ENCODE assay signal across 8 cellular contexts in genomic region chr19:50383852-50384684, GRCh38. TPM values are rescaled to one million over a fixed set of nuclear protein-coding genes. Genes with fewer than 3 reads are reported as not detected.
DNase-seq lines count a peak whose midpoint lies in the region; FAIRE-seq and TF ChIP-seq lines count a peak whose summit lies in the region.

POLD1 (plus strand) TSS chr19:50384347; CDS start chr19:50398852, 14,505 bp downstream.

- no peaks in the 10 kb centered on the region for H3K9me3 ChIP-seq in neutrophil

- intact Hi-C loops in activated naive CD4-positive, alpha-beta T cell treated with anti-CD3 and anti-CD28 coated beads for 36 hours (cut with micrococcal nuclease), result loop anchor here (1.0 to 5.0 kb wide), 10 partner anchors 8 to 792 kb away; partner anchors contain the start of genes EMC10, GARIN5A, JOSD2 and KCNC3

- peaks cover 42% of the 10 kb centered on the region for H3K36me3 ChIP-seq in neutrophil

- FAIRE-seq in frontal cortex (lab: Jason Lieb, UNC), result no peak

- peaks cover 37 to 41% of the 10 kb centered on the region in 2 experiments for H3K4me1 ChIP-seq in neutrophil (ENCODE audit: control insufficient read depth in 1 of 2, insufficient read depth in 1 of 2, low read depth in 1 of 2, low read length in 1 of 2)

- H3K9me3 Mint-ChIP-seq in activated naive CD4-positive, alpha-beta T cell treated with anti-CD3 and anti-CD28 coated beads for 36 hours, result no peaks in the 10 kb centered on the region

- peak within 1 kb of the TSS; percentile 95 for H3K27ac Mint-ChIP-seq in activated naive CD4-positive, alpha-beta T cell treated with anti-CD3 and anti-CD28 coated beads for 36 hours

- H3K27me3 ChIP-seq in neutrophil, result no peaks in the 10 kb centered on the region

- CTCF ChIA-PET in activated naive CD4-positive, alpha-beta T cell treated with anti-CD3 and anti-CD28 coated beads for 36 hours (lab: Charles Lee), result interaction anchor here (1.0 to 1.7 kb wide), 3 partner anchors 15 to 78 kb away, joined by 3 to 6 read pairs (median 4); no protein-coding TSS in a partner anchor

- peaks cover 33% of the 10 kb centered on the region for H3K36me3 Mint-ChIP-seq in activated naive CD4-positive, alpha-beta T cell treated with anti-CD3 and anti-CD28 coated beads for 36 hours (ENCODE audit: low read depth)

- DNase-seq in GF-D8 (lab: John Stamatoyannopoulos, UW), result peak; percentile 91
- peak; percentile 87 for DNase-seq in HFF-Myc (ENCODE audit: extremely low read depth, low read depth)
- peak; percentile 98 for DNase-seq in NAMALWA (ENCODE audit: low spot score)
- peak; percentile 92 for DNase-seq in SK-N-DZ (ENCODE audit: low spot score)
- peak; percentile 99 for DNase-seq in activated naive CD4-positive, alpha-beta T cell treated with anti-CD3 and anti-CD28 coated beads for 36 hours
- peak; percentile 98 to 99 for DNase-seq in frontal cortex (ENCODE audit: low spot score in 2 of 2)
- DNase-seq in substantia nigra (lab: John Stamatoyannopoulos, UW), result peak; percentile 57 to 97 (median 88)

- TF ChIP-seq CTCF in HFF-Myc (IDR thresholded peaks at IDR 0.05; ENCODE audit: low read depth, low read length, missing control alignments) (no peak), neutrophil (IDR thresholded peaks at IDR 0.05) (peak; percentile 34)

- H3K27me3 Mint-ChIP-seq in activated naive CD4-positive, alpha-beta T cell treated with anti-CD3 and anti-CD28 coated beads for 36 hours (ENCODE audit: low read depth), result no peaks in the 10 kb centered on the region

- peaks cover 36% of the 10 kb centered on the region for H3K4me1 Mint-ChIP-seq in activated naive CD4-positive, alpha-beta T cell treated with anti-CD3 and anti-CD28 coated beads for 36 hours (ENCODE audit: low read depth)

- H3K27ac ChIP-seq in neutrophil (peak within 1 kb of the TSS; percentile 82), substantia nigra (ENCODE audit: low read depth, low read length, poor library complexity, severe bottlenecking) (peak within 1 kb of the TSS; percentile 86)

- H3K4me3 ChIP-seq in HFF-Myc (replicated peaks; ENCODE audit: low read depth, low read length) (peak within 1 kb of the TSS; percentile 60), neutrophil (ENCODE audit: low read depth in 1 of 2, low read length in 1 of 2) (peak within 1 kb of the TSS; percentile 65 to 78)

- peak within 1 kb of the TSS; percentile 98 for H3K4me3 Mint-ChIP-seq in activated naive CD4-positive, alpha-beta T cell treated with anti-CD3 and anti-CD28 coated beads for 36 hours

RNA-seq across cellular contexts. Expression of gene POLD1, which starts in this region (rescaled TPM):
- polyA plus RNA-seq in SK-N-DZ (2014; cell fraction: cytosol; rRNA removed), result 65.9 and 70.0 TPM in 2 replicates
- 216 and 252 TPM in 2 replicates for polyA plus RNA-seq in SK-N-DZ (2014; cell fraction: nucleus; rRNA removed)
- total RNA-seq in activated naive CD4-positive, alpha-beta T cell treated with anti-CD3 and anti-CD28 coated beads for 36 hours, result 100 to 1,000 TPM; 221 to 224 TPM
- total RNA-seq in frontal cortex, result 12.6 TPM

Comparison
In these comparisons a context has a peak if more than half of its experiments do, and no peak if none do; other contexts are left out.
1. Peak in every context shown above with its lines: DNase-seq, H3K4me3 ChIP-seq and H3K27ac ChIP-seq.
2. RNA of gene POLD1 (total RNA-seq): 221 to 224 TPM in activated naive CD4-positive, alpha-beta T cell treated with anti-CD3 and anti-CD28 coated beads for 36 hours; 12.6 TPM in frontal cortex (single experiment); every median in the first group is over 10 times any median in the second.